1 cellular context compared by ENCODE assay signal in the genomic region with DNA sequence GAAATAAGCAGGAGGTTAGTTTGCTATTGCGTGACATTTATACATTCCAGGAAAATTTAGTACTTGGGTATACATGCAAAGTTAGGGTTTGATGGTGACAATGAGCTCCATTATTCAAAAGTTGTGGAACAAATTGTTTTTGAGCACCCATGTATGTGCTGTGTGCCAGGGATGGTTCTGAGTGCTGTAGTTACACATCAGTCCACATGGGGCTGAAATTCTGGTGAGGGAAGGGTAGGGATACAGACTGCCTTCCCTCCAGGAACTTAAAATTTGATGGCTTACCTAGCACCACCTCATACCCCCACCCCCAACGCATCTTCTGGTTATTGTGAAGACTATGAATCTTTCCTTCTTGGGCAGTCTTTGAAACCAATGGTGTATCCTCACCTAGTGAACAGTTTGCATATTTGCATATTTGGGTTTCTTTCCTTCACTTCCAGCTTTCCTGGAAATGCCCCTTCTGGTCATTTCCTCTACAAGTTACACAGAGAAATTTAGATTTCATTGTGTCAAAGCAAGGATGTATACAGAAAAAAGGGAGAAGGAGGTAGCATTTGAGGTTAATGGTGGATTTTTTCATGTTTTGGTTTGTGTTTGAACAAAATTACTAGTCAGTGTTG.
TF ChIP-seq lines count a peak whose summit lies in the region.

No MANE protein-coding gene starts in this region.

TF ChIP-seq in WTC11, 78 proteins besides CTCF, POLR2A, EP300 and RAD21 (continued from another document):
- TF ChIP-seq, protein P1, sequence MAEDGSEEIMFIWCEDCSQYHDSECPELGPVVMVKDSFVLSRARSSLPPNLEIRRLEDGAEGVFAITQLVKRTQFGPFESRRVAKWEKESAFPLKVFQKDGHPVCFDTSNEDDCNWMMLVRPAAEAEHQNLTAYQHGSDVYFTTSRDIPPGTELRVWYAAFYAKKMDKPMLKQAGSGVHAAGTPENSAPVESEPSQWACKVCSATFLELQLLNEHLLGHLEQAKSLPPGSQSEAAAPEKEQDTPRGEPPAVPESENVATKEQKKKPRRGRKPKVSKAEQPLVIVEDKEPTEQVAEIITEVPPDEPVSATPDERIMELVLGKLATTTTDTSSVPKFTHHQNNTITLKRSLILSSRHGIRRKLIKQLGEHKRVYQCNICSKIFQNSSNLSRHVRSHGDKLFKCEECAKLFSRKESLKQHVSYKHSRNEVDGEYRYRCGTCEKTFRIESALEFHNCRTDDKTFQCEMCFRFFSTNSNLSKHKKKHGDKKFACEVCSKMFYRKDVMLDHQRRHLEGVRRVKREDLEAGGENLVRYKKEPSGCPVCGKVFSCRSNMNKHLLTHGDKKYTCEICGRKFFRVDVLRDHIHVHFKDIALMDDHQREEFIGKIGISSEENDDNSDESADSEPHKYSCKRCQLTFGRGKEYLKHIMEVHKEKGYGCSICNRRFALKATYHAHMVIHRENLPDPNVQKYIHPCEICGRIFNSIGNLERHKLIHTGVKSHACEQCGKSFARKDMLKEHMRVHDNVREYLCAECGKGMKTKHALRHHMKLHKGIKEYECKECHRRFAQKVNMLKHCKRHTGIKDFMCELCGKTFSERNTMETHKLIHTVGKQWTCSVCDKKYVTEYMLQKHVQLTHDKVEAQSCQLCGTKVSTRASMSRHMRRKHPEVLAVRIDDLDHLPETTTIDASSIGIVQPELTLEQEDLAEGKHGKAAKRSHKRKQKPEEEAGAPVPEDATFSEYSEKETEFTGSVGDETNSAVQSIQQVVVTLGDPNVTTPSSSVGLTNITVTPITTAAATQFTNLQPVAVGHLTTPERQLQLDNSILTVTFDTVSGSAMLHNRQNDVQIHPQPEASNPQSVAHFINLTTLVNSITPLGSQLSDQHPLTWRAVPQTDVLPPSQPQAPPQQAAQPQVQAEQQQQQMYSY (CRISPR knock-in tag; IDR thresholded peaks at IDR 0.05), result no peak
- TF ChIP-seq, protein P2, sequence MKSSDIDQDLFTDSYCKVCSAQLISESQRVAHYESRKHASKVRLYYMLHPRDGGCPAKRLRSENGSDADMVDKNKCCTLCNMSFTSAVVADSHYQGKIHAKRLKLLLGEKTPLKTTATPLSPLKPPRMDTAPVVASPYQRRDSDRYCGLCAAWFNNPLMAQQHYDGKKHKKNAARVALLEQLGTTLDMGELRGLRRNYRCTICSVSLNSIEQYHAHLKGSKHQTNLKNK (CRISPR knock-in tag; IDR thresholded peaks at IDR 0.05), result no peak
- no peak for TF ChIP-seq JAZF1 (CRISPR knock-in tag; IDR thresholded peaks at IDR 0.05)
